13 cellular contexts compared by ENCODE assay signal in genomic region chr20:50423758-50424157, GRCh38.
DNase-seq lines count a peak whose midpoint lies in the region; ATAC-seq and TF ChIP-seq lines count a peak whose summit lies in the region.
"Had no signal": no experiment of that assay in that cellular context is flagged by ENCODE, and none has a peak within 500 bp of the region (broad histone marks: within the 10 kb centered on the region; RNA-seq: fewer than 3 reads in every experiment).

No MANE protein-coding gene starts in this region.

- H3K56ac ChIP-seq in IMR-90 (ENCODE audit: extremely low read depth, insufficient read depth, low read length) = peak overlapping the region; percentile 53; the same call in 1 of the 2 replicates

- H3K4ac ChIP-seq in IMR-90 (ENCODE audit: low read depth, low read length) = peak overlapping the region; percentile 89

- H3K9ac ChIP-seq in IMR-90 (ENCODE audit: low read depth, low read length) (peak overlapping the region; percentile 33; the same call in 1 of the 2 replicates), mammary epithelial cell (ENCODE audit: insufficient read depth, low read length) (peak overlapping the region; percentile 35)

- ATAC-seq in IMR-90 (ENCODE audit: low read depth) (no peak), HG02759 (IDR thresholded peaks at IDR 0.05; ENCODE audit: unreplicated experiment) (no peak)
- ATAC-seq: activated CD4-positive, CD25-positive, alpha-beta regulatory T cell treated with anti-CD3 and anti-CD28 coated beads, Interleukin-2, amount 50 U/mL, for 24 hours had no signal

- peak overlapping the region; percentile 98 for H2AK5ac ChIP-seq in IMR-90 (ENCODE audit: low read depth, low read length)

- POLR2A ChIA-PET in IMR-90 (lab: Charles Lee; ENCODE audit: unreplicated experiment) = no interaction called here

- H2BK15ac ChIP-seq in IMR-90 (ENCODE audit: low read depth, low read length) = peak overlapping the region; percentile 94; the same call in 1 of the 3 replicates

- no peaks in the 10 kb centered on the region for H3K79me2 ChIP-seq in mammary epithelial cell (ENCODE audit: insufficient read depth, low read length)

- H3K4me2 ChIP-seq in IMR-90 (ENCODE audit: low read depth, low read length) (no peak overlapping the region), mammary epithelial cell (ENCODE audit: insufficient read depth, low read depth, low read length) (no peak overlapping the region)

- BruUV-seq in IMR-90 (replicated peaks; lab: Mats Ljungman, UMichigan) = no TSS peak
- no TSS peak for BruUV-seq in mammary epithelial cell (replicated peaks; lab: Mats Ljungman, UMichigan)

- no peak for TF ChIP-seq POLR2A in IMR-90 (IDR thresholded peaks at IDR 0.05; ENCODE audit: low read depth, low read length)
- no peak for TF ChIP-seq POLR2A in tibial nerve (IDR thresholded peaks at IDR 0.05)

- H3K79me1 ChIP-seq in IMR-90 (ENCODE audit: low read depth in 1 of 2, low read length in 2 of 2) = peaks cover 0 to 3% of the 10 kb centered on the region in 2 experiments; a peak in 1 of 4 replicates

- no peak for DNase-seq in IMR-90
- DNase-seq in mammary epithelial cell = no peak
- DNase-seq in tibial nerve (ENCODE audit: low spot score in 2 of 2) = no peak
- no peak for DNase-seq in DMS53 (lab: John Stamatoyannopoulos, UW)
- no peak for DNase-seq in NCI-H526 (lab: John Stamatoyannopoulos, UW)
- no peak for DNase-seq in NCI-H1436 (lab: John Stamatoyannopoulos, UW)
- DNase-seq: CD4-positive, alpha-beta memory T cell; KBM-7; nucleus accumbens had no signal

- H3K9me3 ChIP-seq in IMR-90 (ENCODE audit: control insufficient read depth, insufficient read depth, low read length) (peaks cover 8% of the 10 kb centered on the region), mammary epithelial cell (replicated peaks; ENCODE audit: insufficient read depth, low read length) (peaks cover 4% of the 10 kb centered on the region), mesodermal cell (ENCODE audit: control insufficient read depth, low read length) (peaks cover 8% of the 10 kb centered on the region), tibial nerve (peaks cover 0 to 6% (median 0%) of the 10 kb centered on the region in 4 donors)
- H3K9me3 ChIP-seq: thyroid gland had no signal

- no peaks in the 10 kb centered on the region for H3K36me3 ChIP-seq in IMR-90 (ENCODE audit: control insufficient read depth, insufficient read depth, low read length)
- H3K36me3 ChIP-seq in mammary epithelial cell (ENCODE audit: insufficient read depth, low read length) = peaks cover 4% of the 10 kb centered on the region
- no peaks in the 10 kb centered on the region for H3K36me3 ChIP-seq in mesodermal cell (ENCODE audit: control insufficient read depth, insufficient read depth, low read length)
- H3K36me3 ChIP-seq in tibial nerve = no peaks in the 10 kb centered on the region
- H3K36me3 ChIP-seq: thyroid gland had no signal

- peak overlapping the region; percentile 53 for H2BK5ac ChIP-seq in IMR-90 (ENCODE audit: low read depth, low read length, poor library complexity, severe bottlenecking)

- H3K27ac ChIP-seq in IMR-90 (ENCODE audit: insufficient read depth, low read length) (peak overlapping the region; percentile 65), mammary epithelial cell (ENCODE audit: insufficient read depth, low read depth, low read length) (peak overlapping the region; percentile 96), mesodermal cell (ENCODE audit: low read depth, low read length, severe bottlenecking) (peak overlapping the region; percentile 55), tibial nerve (peak overlapping the region; percentile 40 to 96 (median 86))

- intact Hi-C loops in IMR-90 (cut with micrococcal nuclease) = no loop called here
- intact Hi-C loops in mammary epithelial cell (cut with micrococcal nuclease) = no loop called here

- no peaks in the 10 kb centered on the region for H4K20me1 ChIP-seq in IMR-90 (ENCODE audit: insufficient read depth, low read length)
- H4K20me1 ChIP-seq in mammary epithelial cell (ENCODE audit: insufficient read depth, low read length) = no peaks in the 10 kb centered on the region

- dilution Hi-C loops in IMR-90 (cut with HindIII; ENCODE audit: low sequenced_read_pairs, unreplicated experiment) (no loop called here), mammary epithelial cell (cut with HindIII; ENCODE audit: low sequenced_read_pairs) (no loop called here)

- no peak for TF ChIP-seq RAD21 in IMR-90 (IDR thresholded peaks at IDR 0.05; ENCODE audit: low read length)

- H2AFZ ChIP-seq in IMR-90 (replicated peaks; ENCODE audit: low read length, poor library complexity) (no peak overlapping the region), mammary epithelial cell (ENCODE audit: low read depth, low read length) (no peak overlapping the region)

- peak overlapping the region; percentile 88 to 89 for H4K8ac ChIP-seq in IMR-90 (ENCODE audit: low read depth in 2 of 2, low read length in 2 of 2)

- in situ Hi-C loops in IMR-90 (cut with MboI; ENCODE audit: low sequenced_read_pairs) (no loop called here), mammary epithelial cell (cut with MboI; ENCODE audit: low sequenced_read_pairs in 2 of 2) (no loop called here)

- TF ChIP-seq EP300 in tibial nerve (IDR thresholded peaks at IDR 0.05) = no peak

- peak overlapping the region; percentile 80 for H3K23ac ChIP-seq in IMR-90 (ENCODE audit: low read depth, low read length)

- H4K5ac ChIP-seq in IMR-90 (ENCODE audit: low read depth, low read length) = peak overlapping the region; percentile 70

- peak overlapping the region; percentile 72 for H3K14ac ChIP-seq in IMR-90 (replicated peaks; ENCODE audit: low read depth, low read length)

- CTCF ChIA-PET in IMR-90 (lab: Yijun Ruan, JAX) = no interaction called here
- CTCF ChIA-PET in mammary epithelial cell (lab: Charles Lee; ENCODE audit: low non-redundant PET) = no interaction called here

- WGBS in IMR-90 (ENCODE audit: extremely low coverage in 2 of 2, insufficient read length in 1 of 2), 2 experiments = no CpG with 5 or more reads among the region's 6 CpGs
- WGBS in mammary epithelial cell (ENCODE audit: low coverage, missing lambda C conversion rate) = 72% methylated on average over 6 of the region's 6 CpGs
- 79 to 80% methylated on average over 1 to 3 of the region's 6 CpGs for WGBS in mesodermal cell (ENCODE audit: insufficient coverage in 2 of 2), 2 experiments
- 79 to 87% methylated on average over 6 of the region's 6 CpGs for WGBS in tibial nerve, 2 donors

- H3K9me1 ChIP-seq in IMR-90 (ENCODE audit: insufficient read depth, low read length) = peaks cover 22% of the 10 kb centered on the region

- H3K4me3 ChIP-seq in IMR-90 (ENCODE audit: insufficient read depth, low read depth, low read length) (no peak overlapping the region), mammary epithelial cell (replicated peaks in 1 of 3; ENCODE audit: insufficient read depth in 1 of 3, low read depth in 2 of 3, low read length in 3 of 3) (no peak overlapping the region), mesodermal cell (ENCODE audit: extremely low read depth, insufficient read depth, low read length, poor library complexity, severe bottlenecking) (no peak overlapping the region), tibial nerve (no peak overlapping the region)
- H3K4me3 ChIP-seq: thyroid gland had no signal

- H3K27me3 ChIP-seq in IMR-90 (ENCODE audit: control insufficient read depth, insufficient read depth, low read length) (no peaks in the 10 kb centered on the region), mammary epithelial cell (ENCODE audit: insufficient read depth, low read length) (no peaks in the 10 kb centered on the region), tibial nerve (no peaks in the 10 kb centered on the region)
- H3K27me3 ChIP-seq: thyroid gland had no signal

- peak overlapping the region; percentile 88 for H4K91ac ChIP-seq in IMR-90 (ENCODE audit: insufficient read depth, low read depth, low read length)

- peak overlapping the region; percentile 70 for H3K18ac ChIP-seq in IMR-90 (ENCODE audit: low read depth, low read length)

- peak overlapping the region; percentile 96 for H2BK20ac ChIP-seq in IMR-90 (ENCODE audit: low read depth, low read length)

- peaks cover 31% of the 10 kb centered on the region for H3K4me1 ChIP-seq in IMR-90 (ENCODE audit: control insufficient read depth, insufficient read depth, low read length)
- H3K4me1 ChIP-seq in mammary epithelial cell (ENCODE audit: insufficient read depth, low read length) = peaks cover 50% of the 10 kb centered on the region
- peaks cover 23% of the 10 kb centered on the region for H3K4me1 ChIP-seq in mesodermal cell (ENCODE audit: control insufficient read depth, insufficient read depth, low read length, poor library complexity, severe bottlenecking)
- H3K4me1 ChIP-seq in tibial nerve = peaks cover 4 to 38% (median 15%) of the 10 kb centered on the region in 4 donors

- TF ChIP-seq CTCF in IMR-90 (conservative IDR thresholded peaks at IDR 0.05; ENCODE audit: low read depth, low read length) (no peak), mammary epithelial cell (conservative IDR thresholded peaks at IDR 0.05 in 1 of 2, IDR thresholded peaks at IDR 0.05 in 1 of 2; ENCODE audit: extremely low read depth in 1 of 2, insufficient read depth in 1 of 2, low read depth in 1 of 2, low read length in 2 of 2) (no peak), tibial nerve (IDR thresholded peaks at IDR 0.05) (no peak)

- H2BK120ac ChIP-seq in IMR-90 (ENCODE audit: low read depth, low read length) = peak overlapping the region; percentile 94

- peak overlapping the region; percentile 62 for H2AK9ac ChIP-seq in IMR-90 (replicated peaks; ENCODE audit: low read depth, low read length, poor library complexity)

TF ChIP-seq in IMR-90, 13 proteins besides CTCF, POLR2A, EP300 and RAD21:
- no peak for TF ChIP-seq BHLHE40 (IDR thresholded peaks at IDR 0.05; ENCODE audit: low read depth, low read length)
